In genomic region chr7:42910306-42910705, GRCh38 we compare ENCODE assay signal across 1 cellular context.
TF ChIP-seq lines count a peak whose summit lies in the region.

No MANE protein-coding gene starts in this region.

TF ChIP-seq in HCT116, 20 proteins besides CTCF, POLR2A, EP300 and RAD21 (continued from another document):
- TF ChIP-seq ATF3 (IDR thresholded peaks at IDR 0.05) (no peak), SP1 (IDR thresholded peaks at IDR 0.05; ENCODE audit: low read depth) (no peak), TCF7L2 (IDR thresholded peaks at IDR 0.05; ENCODE audit: borderline replicate concordance, extremely low read depth, insufficient read depth, insufficient read length) (no peak), REST (IDR thresholded peaks at IDR 0.05; ENCODE audit: low read depth) (no peak), FOSL1 (IDR thresholded peaks at IDR 0.05; ENCODE audit: low read depth) (no peak), POLR2AphosphoS5 (IDR thresholded peaks at IDR 0.05; ENCODE audit: low read depth, low read length) (no peak), CBX3 (IDR thresholded peaks at IDR 0.05; ENCODE audit: low read depth) (no peak), ELF1 (IDR thresholded peaks at IDR 0.05; ENCODE audit: borderline replicate concordance, low read depth) (no peak), CEBPB (IDR thresholded peaks at IDR 0.05; ENCODE audit: low read depth) (no peak), EZH2 (IDR thresholded peaks at IDR 0.05) (no peak)
